8 cellular contexts compared by ENCODE assay signal in genomic region chr1:208203127-208203847, GRCh38. TPM values are rescaled to one million over a fixed set of nuclear protein-coding genes. Genes with fewer than 3 reads are reported as not detected.
A peak's percentile ranks its signal among the peaks of the same experiment; 100 is the strongest.
DNase-seq lines count a peak whose midpoint lies in the region; ATAC-seq and TF ChIP-seq lines count a peak whose summit lies in the region.

No MANE protein-coding gene starts in this region.

- peak overlapping the region; percentile 53 for H2AFZ ChIP-seq in PC-3 (ENCODE audit: low read length)

- no peak for TF ChIP-seq CTCF in HEK293 (tag by site-specific recombination; IDR thresholded peaks at IDR 0.05)
- TF ChIP-seq CTCF in PC-3 (conservative IDR thresholded peaks at IDR 0.05; ENCODE audit: low read depth, low read length): no peak
- no peak for TF ChIP-seq CTCF in fibroblast of pulmonary artery (IDR thresholded peaks at IDR 0.05; ENCODE audit: low read length, missing control alignments)
- TF ChIP-seq CTCF in sigmoid colon (IDR thresholded peaks at IDR 0.05): no peak

- no peaks in the 10 kb centered on the region for H3F3A ChIP-seq in PC-3 (ENCODE audit: low read length, unreplicated experiment)

- POLR2A ChIA-PET in HEK293 (lab: Yijun Ruan, JAX) (interaction anchor here (1.4 kb wide), 1 partner anchor 19 kb away, joined by 5 read pairs; no protein-coding TSS in a partner anchor), PC-3 (lab: Charles Lee; ENCODE audit: unreplicated experiment) (interaction anchor here (0.6 to 1.6 kb wide), 5 partner anchors 16 to 299 kb away, joined by 3 to 14 read pairs (median 3); partner anchors contain the start of gene PLXNA2)

- no peaks in the 10 kb centered on the region for H3K9me2 ChIP-seq in PC-3 (replicated peaks; ENCODE audit: low read length)

- BruUV-seq in PC-3 (replicated peaks; lab: Mats Ljungman, UMichigan): TSS peak; percentile 38

- peaks cover 9% of the 10 kb centered on the region; the same call in 1 of the 2 replicates for H3K79me2 ChIP-seq in PC-3 (ENCODE audit: low read length)

- intact Hi-C loops in PC-3 (cut with micrococcal nuclease): loop anchor here (1.0 kb wide), 4 partner anchors 16 to 41 kb away; partner anchors contain the start of gene PLXNA2
- intact Hi-C loops in sigmoid colon (cut with DNase I): no loop called here

- WGBS in sigmoid colon, 2 donors: 20 to 58% methylated on average over 13 of the region's 13 CpGs

- H3K4me2 ChIP-seq in PC-3 (ENCODE audit: low read length): peak overlapping the region; percentile 78

- DNase-seq in PC-3 (peak; percentile 98), fibroblast of pulmonary artery (ENCODE audit: low read depth) (peak; percentile 89), sigmoid colon (no peak), amniotic stem cell (lab: John Stamatoyannopoulos, UW) (no peak), dedifferentiated amniotic fluid mesenchymal stem cell (ENCODE audit: extremely low spot score) (no peak)
- no peak for DNase-seq in activated CD4-positive, alpha-beta T cell treated with anti-CD3 and anti-CD28 coated beads for 1 hour

- ATAC-seq in PC-3: peak; percentile 80
- no peak for ATAC-seq in GM19395 (IDR thresholded peaks at IDR 0.05; ENCODE audit: unreplicated experiment)

- no peaks in the 10 kb centered on the region for H4K20me1 ChIP-seq in PC-3 (ENCODE audit: low read length)

- no peak for TF ChIP-seq EP300 in sigmoid colon (IDR thresholded peaks at IDR 0.05)

- no peaks in the 10 kb centered on the region for H3K9me3 ChIP-seq in HEK293 (ENCODE audit: control insufficient read depth, insufficient read depth, low read depth, low read length)
- H3K9me3 ChIP-seq in PC-3 (ENCODE audit: low read length): no peaks in the 10 kb centered on the region
- H3K9me3 ChIP-seq in sigmoid colon: no peaks in the 10 kb centered on the region

- H3K27me3 ChIP-seq in PC-3 (ENCODE audit: low read length): no peaks in the 10 kb centered on the region
- no peaks in the 10 kb centered on the region for H3K27me3 ChIP-seq in sigmoid colon

- no peak overlapping the region for H3K4me3 ChIP-seq in HEK293 (ENCODE audit: low read depth, low read length)
- H3K4me3 ChIP-seq in PC-3 (ENCODE audit: low read length): peak overlapping the region; percentile 49
- H3K4me3 ChIP-seq in fibroblast of pulmonary artery (replicated peaks; ENCODE audit: low read depth, low read length): no peak overlapping the region
- H3K4me3 ChIP-seq in sigmoid colon: no peak overlapping the region

- H3K27ac ChIP-seq in HEK293 (ENCODE audit: extremely low read depth, low read depth, low read length) (peak overlapping the region; percentile 79), PC-3 (ENCODE audit: low read length) (peak overlapping the region; percentile 91), sigmoid colon (peak overlapping the region; percentile 33 to 66 (median 56))

- H3K9ac ChIP-seq in PC-3 (ENCODE audit: low read length): peak overlapping the region; percentile 53

- H3K36me3 ChIP-seq in HEK293 (ENCODE audit: control insufficient read depth in 2 of 2, insufficient read depth in 1 of 2, low read length in 2 of 2) (peaks cover 0 to 3% of the 10 kb centered on the region in 2 experiments; a peak in 1 of 3 replicates), PC-3 (ENCODE audit: low read depth, low read length) (no peaks in the 10 kb centered on the region), sigmoid colon (peaks cover 0 to 12% (median 0%) of the 10 kb centered on the region in 4 donors)

- no peak for TF ChIP-seq POLR2A in sigmoid colon (IDR thresholded peaks at IDR 0.05)

- CTCF ChIA-PET in HEK293 (lab: Yijun Ruan, JAX) (interaction anchor here (0.7 to 1.8 kb wide), 5 partner anchors 18 to 1147 kb away, joined by 3 to 5 read pairs (median 4); no protein-coding TSS in a partner anchor), PC-3 (lab: Charles Lee) (interaction anchor here (0.5 to 1.9 kb wide), 8 partner anchors 14 to 1286 kb away, joined by 3 to 11 read pairs (median 6); partner anchors contain the start of gene PLXNA2)

- peaks cover 17% of the 10 kb centered on the region for H3K4me1 ChIP-seq in HEK293 (ENCODE audit: control insufficient read depth, insufficient read depth, low read length)
- H3K4me1 ChIP-seq in PC-3 (ENCODE audit: insufficient read depth, low read length): peaks cover 49% of the 10 kb centered on the region
- peaks cover 0 to 17% (median 6%) of the 10 kb centered on the region in 4 donors for H3K4me1 ChIP-seq in sigmoid colon

TF ChIP-seq in HEK293, 187 proteins besides CTCF, POLR2A, EP300 and RAD21 (continues in another document):
- TF ChIP-seq ZNF513 (tag by site-specific recombination; IDR thresholded peaks at IDR 0.05): 0 out of 2 replicates have a peak, but pooled peaks have one; percentile 21
- peak; percentile 66 for TF ChIP-seq GLIS1 (tag by site-specific recombination; IDR thresholded peaks at IDR 0.05)
- TF ChIP-seq ZNF133 (tag by site-specific recombination; IDR thresholded peaks at IDR 0.05): no peak
- no peak for TF ChIP-seq PRDM4 (tag by site-specific recombination; IDR thresholded peaks at IDR 0.05)
- peak; percentile 28; the same call in 1 of the 2 replicates for TF ChIP-seq GLI2 (tag by site-specific recombination; IDR thresholded peaks at IDR 0.05; ENCODE audit: borderline replicate concordance, low read depth)
- no peak for TF ChIP-seq ZNF132 (tag by site-specific recombination; IDR thresholded peaks at IDR 0.05; ENCODE audit: borderline replicate concordance)
- peak; percentile 54; the same call in 1 of the 2 replicates for TF ChIP-seq KLF17 (tag by site-specific recombination; IDR thresholded peaks at IDR 0.05)
- TF ChIP-seq ZNF600 (tag by site-specific recombination; IDR thresholded peaks at IDR 0.05): peak; percentile 98
- no peak for TF ChIP-seq PRDM10 (tag by site-specific recombination; IDR thresholded peaks at IDR 0.05)
- TF ChIP-seq ZBTB17 (tag by site-specific recombination; IDR thresholded peaks at IDR 0.05): peak; percentile 91

RNA-seq across cellular contexts. Expression of gene PLXNA2, which starts 40.9 kb away (rescaled TPM):
- total RNA-seq in PC-3 (2014; rRNA removed) (15.8 and 16.2 TPM in 2 replicates), sigmoid colon (10 to 100 TPM in 2 of 4 donors, 1 to 10 TPM in 2; 5.1 to 16.1 (median 8.4) TPM)
- 10 to 100 TPM in 1 of 3 donors, 1 to 10 TPM in 2; 2.4 to 14.2 (median 4.9) TPM for polyA plus RNA-seq in sigmoid colon

Comparison
In these comparisons a context has a peak if more than half of its experiments do, and no peak if none do; other contexts are left out.
1. DNase-seq: peak in PC-3 (single experiment) and fibroblast of pulmonary artery (single experiment); none in sigmoid colon (single experiment), amniotic stem cell (single experiment), dedifferentiated amniotic fluid mesenchymal stem cell (single experiment) and activated CD4-positive, alpha-beta T cell treated with anti-CD3 and anti-CD28 coated beads for 1 hour (single experiment).
2. Peak in every context shown above with its lines, with median percentiles within 50 percentile points of each other: H3K27ac ChIP-seq.